Comparison of ENCODE assay signal across 24 cellular contexts in the genomic region with DNA sequence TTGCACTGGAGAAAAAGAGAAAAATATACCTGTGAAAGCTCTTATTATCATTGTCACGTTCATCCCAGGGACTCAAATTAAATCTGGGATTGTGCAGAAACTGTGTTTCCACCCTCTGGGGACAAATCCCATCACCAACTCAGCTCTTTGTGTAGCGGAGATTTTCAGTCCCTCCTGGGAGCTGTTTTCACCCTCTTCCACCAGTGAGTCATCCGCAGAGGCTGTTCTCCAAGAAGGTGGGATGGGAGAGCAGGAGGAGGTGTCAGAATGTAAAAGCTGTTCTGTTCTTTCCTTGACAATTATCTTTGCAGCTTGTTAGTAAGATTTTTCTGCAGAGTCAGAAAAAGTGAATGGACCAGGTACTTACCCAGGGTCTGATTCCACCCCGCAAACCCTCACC. TPM values are rescaled to one million over a fixed set of nuclear protein-coding genes. Genes with fewer than 3 reads are reported as not detected.
"Had no signal": no experiment of that assay in that cellular context is flagged by ENCODE, and none has a peak within 500 bp of the region (broad histone marks: within the 10 kb centered on the region; RNA-seq: fewer than 3 reads in every experiment).

No MANE protein-coding gene starts in this region.

- H3K4me1 ChIP-seq: left lung, right lobe of liver, transverse colon, vagina had no signal

- H3K27ac Mint-ChIP-seq: activated CD8-positive, alpha-beta T cell treated with anti-CD3 and anti-CD28 coated beads, Interleukin-2, amount 10 ng/mL, durations not matched to agents 7 days and 5 days; activated naive CD8-positive, alpha-beta T cell treated with anti-CD3 and anti-CD28 coated beads for 36 hours; activated T-cell treated with anti-CD3 and anti-CD28 coated beads, Interleukin-2, amount 50 U/mL, for 24 hours; nephron; stimulated activated naive CD8-positive, alpha-beta T cell treated with anti-CD3 and anti-CD28 coated beads, Interleukin-15, Interleukin-2, amounts not matched to agents 100 ng/mL and 50 ng/mL, for 24 hours had no signal

- H3K79me2 ChIP-seq: hepatocyte had no signal

- FAIRE-seq: astrocyte, TTC549 had no signal

- H3K27ac ChIP-seq: hepatocyte, left lung, right lobe of liver, skin epidermis, transverse colon, vagina, WERI-Rb-1 had no signal

- H3K36me3 Mint-ChIP-seq: activated naive CD8-positive, alpha-beta T cell treated with anti-CD3 and anti-CD28 coated beads for 36 hours had no signal

- H3K36me3 ChIP-seq: left lung, right lobe of liver, transverse colon, vagina, WERI-Rb-1 had no signal

- H3K4me1 Mint-ChIP-seq: activated naive CD8-positive, alpha-beta T cell treated with anti-CD3 and anti-CD28 coated beads for 36 hours; nephron had no signal

- H3K9me3 Mint-ChIP-seq: activated naive CD8-positive, alpha-beta T cell treated with anti-CD3 and anti-CD28 coated beads for 36 hours; activated T-cell treated with anti-CD3 and anti-CD28 coated beads, Interleukin-2, amount 50 U/mL, for 24 hours; nephron; stimulated activated naive CD8-positive, alpha-beta T cell treated with anti-CD3 and anti-CD28 coated beads, Interleukin-15, Interleukin-2, amounts not matched to agents 100 ng/mL and 50 ng/mL, for 24 hours had no signal

- H3K27me3 ChIP-seq: right lobe of liver, vagina had no signal

- H3K4me3 ChIP-seq: hepatocyte, left lung, right lobe of liver, skin epidermis, transverse colon, vagina had no signal

- H3K4me2 ChIP-seq: hepatocyte had no signal

- DNase-seq: activated CD4-positive, alpha-beta T cell treated with anti-CD3 and anti-CD28 coated beads for 1 hour; activated CD4-positive, alpha-beta T cell treated with anti-CD3 and anti-CD28 coated beads, Interleukin-2, amount 50 U/mL, for 1 hour; activated CD8-positive, alpha-beta T cell treated with anti-CD3 and anti-CD28 coated beads, Interleukin-2, amount 10 ng/mL, durations not matched to agents 7 days and 5 days; activated naive CD4-positive, alpha-beta T cell treated with Interleukin-2 at 50 U/mL for 16 hours; activated naive CD8-positive, alpha-beta T cell treated with anti-CD3 and anti-CD28 coated beads for 36 hours; activated T-cell treated with anti-CD3 and anti-CD28 coated beads, Interleukin-2, amount 50 U/mL, for 24 hours; cortex of kidney; effector CD4-positive, alpha-beta T cell; erythroblast; foreskin melanocyte; kidney glomerular epithelial cell; left lung; right lobe of liver; stimulated activated CD4-positive, alpha-beta T cell treated with anti-CD3 and anti-CD28 coated beads, Interleukin-1b, Interleukin-23, amount 100 ng/mL, for 48 hours; T-helper 1 cell; transverse colon; WERI-Rb-1 had no signal

- H3K4me3 Mint-ChIP-seq: activated CD8-positive, alpha-beta T cell treated with anti-CD3 and anti-CD28 coated beads, Interleukin-2, amount 10 ng/mL, durations not matched to agents 7 days and 5 days; activated naive CD8-positive, alpha-beta T cell treated with anti-CD3 and anti-CD28 coated beads for 36 hours; activated T-cell treated with anti-CD3 and anti-CD28 coated beads, Interleukin-2, amount 50 U/mL, for 24 hours; nephron; stimulated activated naive CD8-positive, alpha-beta T cell treated with anti-CD3 and anti-CD28 coated beads, Interleukin-15, Interleukin-2, amounts not matched to agents 100 ng/mL and 50 ng/mL, for 24 hours had no signal

RNA-seq across cellular contexts. Expression of a gene that starts 28.0 kb away (rescaled TPM):
- total RNA-seq: activated CD8-positive, alpha-beta T cell treated with anti-CD3 and anti-CD28 coated beads, Interleukin-2, amount 10 ng/mL, durations not matched to agents 7 days and 5 days; astrocyte had no signal
